Comparison of ENCODE assay signal across 8 cellular contexts in genomic region chr7:73739387-73739767, GRCh38. TPM values are rescaled to one million over a fixed set of nuclear protein-coding genes. Genes with fewer than 3 reads are reported as not detected.
DNase-seq lines count a peak whose midpoint lies in the region; ATAC-seq and TF ChIP-seq lines count a peak whose summit lies in the region.

No MANE protein-coding gene starts in this region.

- H3K4me1 Mint-ChIP-seq in CD8-positive, alpha-beta T cell (ENCODE audit: low read depth), result peaks cover 13% of the 10 kb centered on the region
- H3K4me1 Mint-ChIP-seq in effector memory CD8-positive, alpha-beta T cell (ENCODE audit: low read depth in 2 of 2), result peaks cover 16 to 20% of the 10 kb centered on the region in 2 donors

- DNase-seq in CD8-positive, alpha-beta T cell, result no peak
- no peak for DNase-seq in LNCaP clone FGC (ENCODE audit: low read depth)
- no peak for DNase-seq in effector memory CD8-positive, alpha-beta T cell
- DNase-seq in NCI-H510A (lab: John Stamatoyannopoulos, UW), result no peak
- no peak for DNase-seq in COR-L47 (lab: John Stamatoyannopoulos, UW)
- DNase-seq in DMS114 treated with DMSO at 0.1 percent for 48 hours (lab: John Stamatoyannopoulos, UW; ENCODE audit: unreplicated experiment), result no peak

- H3K27me3 ChIP-seq in CD8-positive, alpha-beta T cell (ENCODE audit: insufficient read depth, low read length), result no peaks in the 10 kb centered on the region
- peaks cover 40% of the 10 kb centered on the region for H3K27me3 ChIP-seq in neutrophil

- peaks cover 17% of the 10 kb centered on the region for H3K4me1 ChIP-seq in CD8-positive, alpha-beta T cell (ENCODE audit: insufficient read depth, low read length)
- peaks cover 29 to 33% of the 10 kb centered on the region in 2 experiments for H3K4me1 ChIP-seq in neutrophil (ENCODE audit: control insufficient read depth in 1 of 2, insufficient read depth in 1 of 2, low read depth in 1 of 2, low read length in 1 of 2)

- POLR2A ChIA-PET in CD8-positive, alpha-beta T cell (lab: Charles Lee), result interaction anchor here (0.7 to 1.8 kb wide), 5 partner anchors 15 to 363 kb away, joined by 3 to 7 read pairs (median 3); no protein-coding TSS in a partner anchor

- H3K4me3 ChIP-seq in CD8-positive, alpha-beta T cell (ENCODE audit: low read depth, low read length), result peak overlapping the region; percentile 76
- H3K4me3 ChIP-seq in LNCaP clone FGC (ENCODE audit: low read depth, low read length) (peak overlapping the region; percentile 89), neutrophil (ENCODE audit: low read depth in 1 of 2, low read length in 1 of 2) (peak overlapping the region; percentile 92 to 99)

- no peaks in the 10 kb centered on the region for H3K27me3 Mint-ChIP-seq in CD8-positive, alpha-beta T cell (ENCODE audit: low read depth)
- H3K27me3 Mint-ChIP-seq in effector memory CD8-positive, alpha-beta T cell, result no peaks in the 10 kb centered on the region

- H3K27ac Mint-ChIP-seq in CD8-positive, alpha-beta T cell, result peak overlapping the region; percentile 93
- H3K27ac Mint-ChIP-seq in effector memory CD8-positive, alpha-beta T cell, result peak overlapping the region; percentile 91 to 93

- CTCF ChIA-PET in CD8-positive, alpha-beta T cell (lab: Charles Lee), result interaction anchor here (0.5 to 1.4 kb wide), 2 partner anchors 14 to 65 kb away, joined by 3 to 4 read pairs; no protein-coding TSS in a partner anchor

- H3K36me3 ChIP-seq in CD8-positive, alpha-beta T cell (ENCODE audit: insufficient read depth, low read length), result no peaks in the 10 kb centered on the region
- H3K36me3 ChIP-seq in neutrophil, result peaks cover 21% of the 10 kb centered on the region

- no peak for TF ChIP-seq CTCF in CD8-positive, alpha-beta T cell (IDR thresholded peaks at IDR 0.05)
- TF ChIP-seq CTCF in LNCaP clone FGC (IDR thresholded peaks at IDR 0.05; ENCODE audit: control insufficient read depth, extremely low read depth, insufficient read depth) (no peak), neutrophil (IDR thresholded peaks at IDR 0.05) (no peak)

- peaks cover 7% of the 10 kb centered on the region for H3K36me3 Mint-ChIP-seq in CD8-positive, alpha-beta T cell
- peaks cover 16% of the 10 kb centered on the region for H3K36me3 Mint-ChIP-seq in effector memory CD8-positive, alpha-beta T cell (ENCODE audit: insufficient read depth)

- peak overlapping the region; percentile 74 for H3K27ac ChIP-seq in CD8-positive, alpha-beta T cell (ENCODE audit: low read depth, low read length)
- H3K27ac ChIP-seq in neutrophil, result peak overlapping the region; percentile 86

- H3K4me3 Mint-ChIP-seq in CD8-positive, alpha-beta T cell, result peak overlapping the region; percentile 88
- peak overlapping the region; percentile 92 for H3K4me3 Mint-ChIP-seq in effector memory CD8-positive, alpha-beta T cell

- intact Hi-C loops in CD8-positive, alpha-beta T cell (cut with DNase I, micrococcal nuclease), result loop anchor here (1.0 to 10.0 kb wide), 8 partner anchors 72 to 918 kb away; partner anchors contain the start of genes GTF2I (in 2 of the 2), BAZ1B (in 1 of the 2), LIMK1 (in 1 of the 2) and METTL27 (in 1 of the 2)

- H3K9me3 Mint-ChIP-seq in CD8-positive, alpha-beta T cell, result no peaks in the 10 kb centered on the region
- H3K9me3 Mint-ChIP-seq in effector memory CD8-positive, alpha-beta T cell, result no peaks in the 10 kb centered on the region

- no peaks in the 10 kb centered on the region for H3K9me3 ChIP-seq in CD8-positive, alpha-beta T cell (ENCODE audit: low read length)
- no peaks in the 10 kb centered on the region for H3K9me3 ChIP-seq in neutrophil

- no peak for ATAC-seq in CD8-positive, alpha-beta T cell
- ATAC-seq in effector memory CD8-positive, alpha-beta T cell (replicated peaks), result no peak
- ATAC-seq in GM21526 (IDR thresholded peaks at IDR 0.05; ENCODE audit: low FRiP score, unreplicated experiment), result no peak

RNA-seq across cellular contexts. Expression of gene ABHD11, which starts 0.8 kb away (rescaled TPM):
- 10 to 100 TPM; 12.2 to 12.3 TPM for total RNA-seq in CD8-positive, alpha-beta T cell

RNA-seq across cellular contexts. Expression of gene STX1A, which starts 19.9 kb away (rescaled TPM):
- 10 to 100 TPM; 18.2 to 20.8 TPM for total RNA-seq in CD8-positive, alpha-beta T cell

RNA-seq across cellular contexts. Expression of gene CLDN3, which starts 30.7 kb away (rescaled TPM):
- total RNA-seq in CD8-positive, alpha-beta T cell, result not detected

RNA-seq across cellular contexts. Expression of gene BUD23, which starts 56.0 kb away (rescaled TPM):
- total RNA-seq in CD8-positive, alpha-beta T cell, result 100 to 1,000 TPM; 123 to 129 TPM

RNA-seq across cellular contexts. Expression of gene DNAJC30, which starts 56.1 kb away (rescaled TPM):
- 10 to 100 TPM; 13.5 to 14.4 TPM for total RNA-seq in CD8-positive, alpha-beta T cell
